In the genomic region with DNA sequence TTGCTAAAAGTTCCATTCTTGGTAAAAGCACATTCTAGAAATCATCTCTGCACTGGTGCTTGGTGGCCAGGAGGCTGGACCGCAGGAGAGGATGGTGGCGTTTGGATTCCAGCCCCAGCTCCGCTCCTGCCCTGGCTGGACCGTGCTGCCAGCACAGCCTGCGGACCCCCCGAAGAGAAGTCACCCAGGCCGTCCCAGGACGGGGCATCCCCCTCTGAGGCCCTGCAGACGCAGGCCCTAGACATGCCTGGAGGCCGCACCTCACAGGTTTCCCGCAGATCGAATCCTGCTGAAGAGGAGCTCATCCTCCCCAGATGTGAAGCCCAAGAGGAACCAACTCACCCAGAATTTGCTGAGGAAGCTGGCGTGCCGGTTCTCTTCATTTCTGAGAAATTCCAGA, we compare ENCODE assay signal across 25 cellular contexts.
"Had no signal": no experiment of that assay in that cellular context is flagged by ENCODE, and none has a peak within 500 bp of the region (broad histone marks: within the 10 kb centered on the region; RNA-seq: fewer than 3 reads in every experiment).

No MANE protein-coding gene starts in this region.

- H3K4me1 ChIP-seq: heart right ventricle, parathyroid adenoma, prostate gland, right atrium auricular region, spleen had no signal

- H3K4me3 Mint-ChIP-seq: effector memory CD8-positive, alpha-beta T cell; memory B cell; natural killer cell; stimulated activated memory B cell treated with anti-CD40 and anti-IgM and Interleukin-4, amounts not matched to agents 10 μg/mL and 1 μg/mL and 100 μg/mL, for 72 hours; stimulated activated naive CD8-positive, alpha-beta T cell treated with anti-CD3 and anti-CD28 coated beads, Interleukin-15, Interleukin-2, amounts not matched to agents 100 ng/mL and 50 ng/mL, for 24 hours had no signal

- H3K27ac ChIP-seq: esophagus squamous epithelium, heart right ventricle, neutrophil, parathyroid adenoma, prostate gland, right atrium auricular region, skin epidermis, spleen, suprapubic skin had no signal

- DNase-seq: cortex of kidney; effector memory CD8-positive, alpha-beta T cell; erythroblast; esophagus squamous epithelium; foreskin melanocyte; glutamatergic neuron; heart right ventricle; hippocampal formation; kidney glomerular epithelial cell; left colon; left ventricle myocardium superior; natural killer cell; spleen; stimulated activated CD4-positive, alpha-beta T cell treated with anti-CD3 and anti-CD28 coated beads, Interleukin-4, amount 100 ng/mL, for 4 hours; trophoblast cell had no signal

- H3K4me3 ChIP-seq: esophagus squamous epithelium, heart right ventricle, lung, prostate gland, right atrium auricular region, skin epidermis, spleen, suprapubic skin had no signal

- H3K9me3 ChIP-seq: esophagus squamous epithelium, heart right ventricle, neutrophil, prostate gland, right atrium auricular region, spleen, suprapubic skin had no signal

- H3K27ac Mint-ChIP-seq: effector memory CD8-positive, alpha-beta T cell; memory B cell; natural killer cell; stimulated activated memory B cell treated with anti-CD40 and anti-IgM and Interleukin-4, amounts not matched to agents 10 μg/mL and 1 μg/mL and 100 μg/mL, for 72 hours; stimulated activated naive CD8-positive, alpha-beta T cell treated with anti-CD3 and anti-CD28 coated beads, Interleukin-15, Interleukin-2, amounts not matched to agents 100 ng/mL and 50 ng/mL, for 24 hours had no signal

- ATAC-seq: effector memory CD8-positive, alpha-beta T cell; heart right ventricle; left colon; left ventricle myocardium superior; natural killer cell; stimulated activated memory B cell treated with anti-CD40 and anti-IgM and Interleukin-4, amounts not matched to agents 10 μg/mL and 1 μg/mL and 100 μg/mL, for 72 hours had no signal

- H3K27me3 Mint-ChIP-seq: stimulated activated memory B cell treated with anti-CD40 and anti-IgM and Interleukin-4, amounts not matched to agents 10 μg/mL and 1 μg/mL and 100 μg/mL, for 72 hours; stimulated activated naive CD8-positive, alpha-beta T cell treated with anti-CD3 and anti-CD28 coated beads, Interleukin-15, Interleukin-2, amounts not matched to agents 100 ng/mL and 50 ng/mL, for 24 hours had no signal

- H3K36me3 ChIP-seq: esophagus squamous epithelium, heart right ventricle, neutrophil, prostate gland, right atrium auricular region, spleen, suprapubic skin had no signal

- H3K27me3 ChIP-seq: neutrophil, right atrium auricular region, spleen had no signal

- H3K36me3 Mint-ChIP-seq: memory B cell; natural killer cell; stimulated activated memory B cell treated with anti-CD40 and anti-IgM and Interleukin-4, amounts not matched to agents 10 μg/mL and 1 μg/mL and 100 μg/mL, for 72 hours had no signal

- H3K9me3 Mint-ChIP-seq: effector memory CD8-positive, alpha-beta T cell; memory B cell; natural killer cell; stimulated activated memory B cell treated with anti-CD40 and anti-IgM and Interleukin-4, amounts not matched to agents 10 μg/mL and 1 μg/mL and 100 μg/mL, for 72 hours; stimulated activated naive CD8-positive, alpha-beta T cell treated with anti-CD3 and anti-CD28 coated beads, Interleukin-15, Interleukin-2, amounts not matched to agents 100 ng/mL and 50 ng/mL, for 24 hours had no signal

- H3K4me1 Mint-ChIP-seq: memory B cell; natural killer cell; stimulated activated memory B cell treated with anti-CD40 and anti-IgM and Interleukin-4, amounts not matched to agents 10 μg/mL and 1 μg/mL and 100 μg/mL, for 72 hours had no signal
